ENCODE assay signal across 29 cellular contexts in genomic region chr18:48697441-48697840, GRCh38.
"Had no signal": no experiment of that assay in that cellular context is flagged by ENCODE, and none has a peak within 500 bp of the region (broad histone marks: within the 10 kb centered on the region; RNA-seq: fewer than 3 reads in every experiment).

No MANE protein-coding gene starts in this region.

- H3K36me3 ChIP-seq: adrenal gland had no signal

- H3K9me3 Mint-ChIP-seq: activated CD4-positive, alpha-beta memory T cell treated with anti-CD3 and anti-CD28 coated beads, Interleukin-2, amount 10 ng/mL, durations not matched to agents 7 days and 5 days; activated CD4-positive, alpha-beta T cell treated with anti-CD3 and anti-CD28 coated beads, Interleukin-2, amount 10 ng/mL, durations not matched to agents 7 days and 5 days; activated naive CD4-positive, alpha-beta T cell treated with anti-CD3 and anti-CD28 coated beads for 36 hours; activated naive CD4-positive, alpha-beta T cell treated with anti-CD3 and anti-CD28 coated beads, Interleukin-2, amount 50 U/mL, for 24 hours; activated naive CD8-positive, alpha-beta T cell treated with anti-CD3 and anti-CD28 coated beads for 36 hours; activated naive CD8-positive, alpha-beta T cell treated with anti-CD3 and anti-CD28 coated beads, Interleukin-2, amount 50 U/mL, for 24 hours; activated T-cell treated with anti-CD3 and anti-CD28 coated beads, Interleukin-2, amount 50 U/mL, for 4 hours; activated T-helper 17 cell treated with anti-CD3 and anti-CD28 coated beads, Interleukin-2, amount 50 U/mL, for 72 hours; brain; WTC11 had no signal

- ATAC-seq: activated naive CD8-positive, alpha-beta T cell treated with anti-CD3 and anti-CD28 coated beads, Interleukin-2, amount 50 U/mL, for 24 hours; activated T-cell treated with anti-CD3 and anti-CD28 coated beads, Interleukin-2, amount 50 U/mL, for 4 hours; activated T-helper 17 cell treated with anti-CD3 and anti-CD28 coated beads, Interleukin-2, amount 50 U/mL, for 72 hours; esophagus mucosa; heart left ventricle; WTC11 had no signal

- H3K27me3 Mint-ChIP-seq: activated CD4-positive, alpha-beta memory T cell treated with anti-CD3 and anti-CD28 coated beads, Interleukin-2, amount 10 ng/mL, durations not matched to agents 7 days and 5 days; activated naive CD4-positive, alpha-beta T cell treated with anti-CD3 and anti-CD28 coated beads, Interleukin-2, amount 50 U/mL, for 24 hours; activated naive CD8-positive, alpha-beta T cell treated with anti-CD3 and anti-CD28 coated beads for 36 hours; activated naive CD8-positive, alpha-beta T cell treated with anti-CD3 and anti-CD28 coated beads, Interleukin-2, amount 50 U/mL, for 24 hours; activated T-helper 17 cell treated with anti-CD3 and anti-CD28 coated beads, Interleukin-2, amount 50 U/mL, for 72 hours had no signal

- DNase-seq: activated CD4-positive, alpha-beta memory T cell treated with anti-CD3 and anti-CD28 coated beads, Interleukin-2, amount 10 ng/mL, durations not matched to agents 7 days and 5 days; activated CD4-positive, alpha-beta T cell treated with anti-CD3 and anti-CD28 coated beads for 1 hour; activated CD4-positive, alpha-beta T cell treated with anti-CD3 and anti-CD28 coated beads for 4 hours; activated CD4-positive, alpha-beta T cell treated with anti-CD3 and anti-CD28 coated beads, Interleukin-2, amount 10 ng/mL, durations not matched to agents 7 days and 5 days; activated CD4-positive, alpha-beta T cell treated with anti-CD3 and anti-CD28 coated beads, Interleukin-2, amount 50 U/mL, for 4 hours; activated CD8-positive, alpha-beta memory T cell treated with anti-CD3 and anti-CD28 coated beads, Interleukin-2, amount 50 U/mL, for 48 hours; activated effector memory CD4-positive, alpha-beta T cell treated with Interleukin-2 at 50 U/mL for 16 hours; activated gamma-delta T cell treated with Interleukin-2 at 50 U/mL for 16 hours; activated naive CD4-positive, alpha-beta T cell treated with anti-CD3 and anti-CD28 coated beads for 36 hours; activated naive CD8-positive, alpha-beta T cell treated with anti-CD3 and anti-CD28 coated beads for 36 hours; activated naive CD8-positive, alpha-beta T cell treated with anti-CD3 and anti-CD28 coated beads, Interleukin-2, amount 50 U/mL, for 24 hours; activated T-cell treated with anti-CD3 and anti-CD28 coated beads, Interleukin-2, amount 50 U/mL, for 4 hours; adrenal gland; amygdala; aorta; cortex of kidney; effector CD8-positive, alpha-beta T cell; foreskin fibroblast; hypothalamus; T-helper 2 cell had no signal

- H3K4me1 Mint-ChIP-seq: activated naive CD4-positive, alpha-beta T cell treated with anti-CD3 and anti-CD28 coated beads, Interleukin-2, amount 50 U/mL, for 24 hours; activated T-helper 17 cell treated with anti-CD3 and anti-CD28 coated beads, Interleukin-2, amount 50 U/mL, for 72 hours; WTC11 had no signal

- H3K4me3 ChIP-seq: adrenal gland, heart left ventricle had no signal

- H3K36me3 Mint-ChIP-seq: activated naive CD4-positive, alpha-beta T cell treated with anti-CD3 and anti-CD28 coated beads, Interleukin-2, amount 50 U/mL, for 24 hours; activated naive CD8-positive, alpha-beta T cell treated with anti-CD3 and anti-CD28 coated beads for 36 hours; WTC11 had no signal

- H3K27me3 ChIP-seq: adrenal gland, heart left ventricle had no signal

- H3K27ac Mint-ChIP-seq: activated CD4-positive, alpha-beta memory T cell treated with anti-CD3 and anti-CD28 coated beads, Interleukin-2, amount 10 ng/mL, durations not matched to agents 7 days and 5 days; activated CD4-positive, alpha-beta T cell treated with anti-CD3 and anti-CD28 coated beads, Interleukin-2, amount 10 ng/mL, durations not matched to agents 7 days and 5 days; activated naive CD4-positive, alpha-beta T cell treated with anti-CD3 and anti-CD28 coated beads for 36 hours; activated naive CD4-positive, alpha-beta T cell treated with anti-CD3 and anti-CD28 coated beads, Interleukin-2, amount 50 U/mL, for 24 hours; activated naive CD8-positive, alpha-beta T cell treated with anti-CD3 and anti-CD28 coated beads for 36 hours; activated naive CD8-positive, alpha-beta T cell treated with anti-CD3 and anti-CD28 coated beads, Interleukin-2, amount 50 U/mL, for 24 hours; activated T-helper 17 cell treated with anti-CD3 and anti-CD28 coated beads, Interleukin-2, amount 50 U/mL, for 72 hours; brain; WTC11 had no signal

- H3K4me3 Mint-ChIP-seq: activated CD4-positive, alpha-beta memory T cell treated with anti-CD3 and anti-CD28 coated beads, Interleukin-2, amount 10 ng/mL, durations not matched to agents 7 days and 5 days; activated CD4-positive, alpha-beta T cell treated with anti-CD3 and anti-CD28 coated beads, Interleukin-2, amount 10 ng/mL, durations not matched to agents 7 days and 5 days; activated naive CD4-positive, alpha-beta T cell treated with anti-CD3 and anti-CD28 coated beads for 36 hours; activated naive CD4-positive, alpha-beta T cell treated with anti-CD3 and anti-CD28 coated beads, Interleukin-2, amount 50 U/mL, for 24 hours; activated naive CD8-positive, alpha-beta T cell treated with anti-CD3 and anti-CD28 coated beads for 36 hours; activated naive CD8-positive, alpha-beta T cell treated with anti-CD3 and anti-CD28 coated beads, Interleukin-2, amount 50 U/mL, for 24 hours; activated T-cell treated with anti-CD3 and anti-CD28 coated beads, Interleukin-2, amount 50 U/mL, for 4 hours; activated T-helper 17 cell treated with anti-CD3 and anti-CD28 coated beads, Interleukin-2, amount 50 U/mL, for 72 hours; brain; WTC11 had no signal

- FAIRE-seq: colon, endometrium, frontal cortex had no signal
